15 cellular contexts compared by ENCODE assay signal in genomic region chr9:14452539-14452938, GRCh38.
"Had no signal": no experiment of that assay in that cellular context is flagged by ENCODE, and none has a peak within 500 bp of the region (broad histone marks: within the 10 kb centered on the region; RNA-seq: fewer than 3 reads in every experiment).

No MANE protein-coding gene starts in this region.

- H3K36me3 Mint-ChIP-seq: activated naive CD8-positive, alpha-beta T cell treated with anti-CD3 and anti-CD28 coated beads, Interleukin-2, amount 10 ng/mL, durations not matched to agents 7 days and 5 days; naive thymus-derived CD8-positive, alpha-beta T cell had no signal

- H3K27ac Mint-ChIP-seq: activated CD4-positive, alpha-beta memory T cell treated with anti-CD3 and anti-CD28 coated beads, Interleukin-2, amount 10 ng/mL, durations not matched to agents 7 days and 5 days; activated naive CD8-positive, alpha-beta T cell treated with anti-CD3 and anti-CD28 coated beads, Interleukin-2, amount 10 ng/mL, durations not matched to agents 7 days and 5 days; endodermal cell; naive thymus-derived CD8-positive, alpha-beta T cell had no signal

- H3K27me3 Mint-ChIP-seq: activated naive CD8-positive, alpha-beta T cell treated with anti-CD3 and anti-CD28 coated beads, Interleukin-2, amount 10 ng/mL, durations not matched to agents 7 days and 5 days had no signal

- H3K9me3 Mint-ChIP-seq: activated CD4-positive, alpha-beta memory T cell treated with anti-CD3 and anti-CD28 coated beads, Interleukin-2, amount 10 ng/mL, durations not matched to agents 7 days and 5 days; activated naive CD8-positive, alpha-beta T cell treated with anti-CD3 and anti-CD28 coated beads, Interleukin-2, amount 10 ng/mL, durations not matched to agents 7 days and 5 days; endodermal cell had no signal

- H3K4me1 Mint-ChIP-seq: activated CD4-positive, alpha-beta memory T cell treated with anti-CD3 and anti-CD28 coated beads, Interleukin-2, amount 10 ng/mL, durations not matched to agents 7 days and 5 days; activated naive CD8-positive, alpha-beta T cell treated with anti-CD3 and anti-CD28 coated beads, Interleukin-2, amount 10 ng/mL, durations not matched to agents 7 days and 5 days; naive thymus-derived CD8-positive, alpha-beta T cell had no signal

- H3K4me3 Mint-ChIP-seq: activated CD4-positive, alpha-beta memory T cell treated with anti-CD3 and anti-CD28 coated beads, Interleukin-2, amount 10 ng/mL, durations not matched to agents 7 days and 5 days; activated naive CD8-positive, alpha-beta T cell treated with anti-CD3 and anti-CD28 coated beads, Interleukin-2, amount 10 ng/mL, durations not matched to agents 7 days and 5 days; endodermal cell; naive thymus-derived CD8-positive, alpha-beta T cell had no signal

- DNase-seq: activated CD4-positive, alpha-beta memory T cell treated with anti-CD3 and anti-CD28 coated beads, Interleukin-2, amount 10 ng/mL, durations not matched to agents 7 days and 5 days; activated CD4-positive, alpha-beta T cell treated with anti-CD3 and anti-CD28 coated beads for 1 hour; activated CD8-positive, alpha-beta memory T cell treated with anti-CD3 and anti-CD28 coated beads, Interleukin-2, amount 50 U/mL, for 48 hours; activated naive CD8-positive, alpha-beta T cell treated with anti-CD3 and anti-CD28 coated beads, Interleukin-2, amount 10 ng/mL, durations not matched to agents 7 days and 5 days; anterior cingulate cortex; endodermal cell; esophagus squamous epithelium; foreskin melanocyte; head of caudate nucleus; left colon; mucosa of descending colon; naive thymus-derived CD8-positive, alpha-beta T cell; posterior cingulate gyrus; tibial artery; uterus had no signal
